In the genomic region with DNA sequence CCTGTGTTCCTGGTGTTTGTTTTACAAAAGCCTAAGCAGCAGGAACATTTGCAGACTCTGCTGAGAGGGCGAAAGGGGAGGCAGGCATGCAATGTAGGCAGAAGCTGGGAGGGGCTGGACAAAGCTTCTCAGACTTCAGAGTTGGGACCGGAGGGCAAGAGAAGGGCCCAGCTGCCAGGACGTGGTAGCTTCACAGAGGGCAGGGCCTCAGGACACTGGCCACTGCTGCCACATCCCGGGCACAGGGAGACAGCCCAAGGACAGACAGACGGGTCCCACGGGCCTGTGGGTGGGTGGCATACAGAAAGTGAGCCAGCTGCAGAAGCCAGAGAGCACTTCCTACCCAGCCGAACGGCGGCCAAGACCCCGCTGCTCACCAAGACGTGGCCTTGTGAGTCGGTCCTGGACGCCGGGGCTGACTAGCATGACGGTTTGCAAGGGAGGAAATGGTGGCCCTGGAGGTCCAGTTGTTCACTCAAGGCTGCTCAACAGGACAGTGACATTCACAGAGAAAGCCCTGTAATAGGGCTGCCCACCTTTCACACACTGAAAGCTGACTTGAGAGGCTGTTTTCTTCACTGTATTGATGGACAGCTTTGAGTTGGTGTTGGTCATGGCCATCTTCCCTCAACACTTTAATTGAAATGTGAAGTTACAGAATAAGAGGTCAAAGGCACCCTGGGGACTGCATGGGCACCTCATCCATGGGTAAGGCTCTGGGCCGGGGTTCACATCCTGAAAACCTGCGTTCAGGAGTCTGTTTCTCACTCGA, we compare ENCODE assay signal across 29 cellular contexts. TPM values are rescaled to one million over a fixed set of nuclear protein-coding genes. Genes with fewer than 3 reads are reported as not detected.
A peak's percentile ranks its signal among the peaks of the same experiment; 100 is the strongest.
DNase-seq lines count a peak whose midpoint lies in the region; ATAC-seq, FAIRE-seq and TF ChIP-seq lines count a peak whose summit lies in the region.
"Had no signal": no experiment of that assay in that cellular context is flagged by ENCODE, and none has a peak within 500 bp of the region (broad histone marks: within the 10 kb centered on the region; RNA-seq: fewer than 3 reads in every experiment).

No MANE protein-coding gene starts in this region.

- POLR2A ChIA-PET in IMR-90 (lab: Charles Lee; ENCODE audit: unreplicated experiment), result no interaction called here

- H2AK5ac ChIP-seq in IMR-90 (ENCODE audit: low read depth, low read length), result no peak overlapping the region

- H2AFZ ChIP-seq in IMR-90 (replicated peaks; ENCODE audit: low read length, poor library complexity), result no peak overlapping the region

- H2BK5ac ChIP-seq in IMR-90 (ENCODE audit: low read depth, low read length, poor library complexity, severe bottlenecking), result no peak overlapping the region

- H3K14ac ChIP-seq in IMR-90 (replicated peaks; ENCODE audit: low read depth, low read length), result no peak overlapping the region

- H3K9me1 ChIP-seq in IMR-90 (ENCODE audit: insufficient read depth, low read length), result peaks cover 5% of the 10 kb centered on the region

- no peak overlapping the region for H3K27ac Mint-ChIP-seq in activated CD8-positive, alpha-beta memory T cell treated with anti-CD3 and anti-CD28 coated beads, Interleukin-2, amount 10 ng/mL, durations not matched to agents 7 days and 5 days
- H3K27ac Mint-ChIP-seq: activated naive CD4-positive, alpha-beta T cell treated with anti-CD3 and anti-CD28 coated beads, Interleukin-2, amount 50 U/mL, for 24 hours; stimulated activated naive CD8-positive, alpha-beta T cell treated with anti-CD3 and anti-CD28 coated beads, Interleukin-15, amount 100 ng/mL, for 72 hours; T-helper 17 cell had no signal

- in situ Hi-C loops in IMR-90 (cut with MboI; ENCODE audit: low sequenced_read_pairs), result no loop called here

- no peak overlapping the region for H3K23ac ChIP-seq in IMR-90 (ENCODE audit: low read depth, low read length)

- H4K5ac ChIP-seq in IMR-90 (ENCODE audit: low read depth, low read length), result no peak overlapping the region

- no peaks in the 10 kb centered on the region for H3K9me3 Mint-ChIP-seq in activated CD8-positive, alpha-beta memory T cell treated with anti-CD3 and anti-CD28 coated beads, Interleukin-2, amount 10 ng/mL, durations not matched to agents 7 days and 5 days (ENCODE audit: low read depth)
- H3K9me3 Mint-ChIP-seq: activated naive CD4-positive, alpha-beta T cell treated with anti-CD3 and anti-CD28 coated beads, Interleukin-2, amount 50 U/mL, for 24 hours; stimulated activated naive CD8-positive, alpha-beta T cell treated with anti-CD3 and anti-CD28 coated beads, Interleukin-15, amount 100 ng/mL, for 72 hours had no signal

- DNase-seq in IMR-90 (no peak), kidney (peak; percentile 58), spleen (peak; percentile 70), RCC 7860 (ENCODE audit: low spot score) (no peak), AG08396 (ENCODE audit: low spot score) (no peak), superior temporal gyrus (ENCODE audit: extremely low spot score) (no peak)
- peak; percentile 38 for DNase-seq in activated CD8-positive, alpha-beta memory T cell treated with anti-CD3 and anti-CD28 coated beads, Interleukin-2, amount 10 ng/mL, durations not matched to agents 7 days and 5 days
- DNase-seq: activated CD4-positive, alpha-beta T cell treated with anti-CD3 and anti-CD28 coated beads for 1 hour; amygdala; esophagus squamous epithelium; foreskin melanocyte; HCEC 1CT; heart right ventricle; NCI-H1417 treated with DMSO at 0.1 percent for 48 hours; NCI-H2081; NCI-H226; nucleus accumbens; RPMI8226; T-helper 17 cell; transverse colon had no signal

- no peak overlapping the region for H3K18ac ChIP-seq in IMR-90 (ENCODE audit: low read depth, low read length)

- no peak overlapping the region for H3K4me3 Mint-ChIP-seq in activated CD8-positive, alpha-beta memory T cell treated with anti-CD3 and anti-CD28 coated beads, Interleukin-2, amount 10 ng/mL, durations not matched to agents 7 days and 5 days
- H3K4me3 Mint-ChIP-seq: activated naive CD4-positive, alpha-beta T cell treated with anti-CD3 and anti-CD28 coated beads, Interleukin-2, amount 50 U/mL, for 24 hours; stimulated activated naive CD8-positive, alpha-beta T cell treated with anti-CD3 and anti-CD28 coated beads, Interleukin-15, amount 100 ng/mL, for 72 hours; T-helper 17 cell had no signal

- H4K8ac ChIP-seq in IMR-90 (ENCODE audit: low read depth in 2 of 2, low read length in 2 of 2), result no peak overlapping the region

- dilution Hi-C loops in IMR-90 (cut with HindIII; ENCODE audit: low sequenced_read_pairs, unreplicated experiment), result no loop called here

- H3K9ac ChIP-seq in IMR-90 (ENCODE audit: low read depth, low read length) (no peak overlapping the region), kidney (ENCODE audit: low read length in 2 of 2) (no peak overlapping the region)
- H3K9ac ChIP-seq: KMS-11 had no signal

- ATAC-seq in IMR-90 (ENCODE audit: low read depth), result no peak
- ATAC-seq in activated CD8-positive, alpha-beta memory T cell treated with anti-CD3 and anti-CD28 coated beads, Interleukin-2, amount 10 ng/mL, durations not matched to agents 7 days and 5 days, result no peak
- ATAC-seq: heart right ventricle; left colon; stimulated activated naive CD8-positive, alpha-beta T cell treated with anti-CD3 and anti-CD28 coated beads, Interleukin-15, amount 100 ng/mL, for 72 hours; T-helper 17 cell had no signal

- H3K36me3 Mint-ChIP-seq in activated CD8-positive, alpha-beta memory T cell treated with anti-CD3 and anti-CD28 coated beads, Interleukin-2, amount 10 ng/mL, durations not matched to agents 7 days and 5 days, result no peaks in the 10 kb centered on the region
- H3K36me3 Mint-ChIP-seq: activated naive CD4-positive, alpha-beta T cell treated with anti-CD3 and anti-CD28 coated beads, Interleukin-2, amount 50 U/mL, for 24 hours had no signal

- no peak overlapping the region for H2BK20ac ChIP-seq in IMR-90 (ENCODE audit: low read depth, low read length)

- H3K4me1 ChIP-seq in IMR-90 (ENCODE audit: control insufficient read depth, insufficient read depth, low read length), result no peaks in the 10 kb centered on the region
- H3K4me1 ChIP-seq in kidney (ENCODE audit: control insufficient read depth in 1 of 2, insufficient read depth in 1 of 2, low read depth in 1 of 2, low read length in 2 of 2), result peaks cover 0 to 2% of the 10 kb centered on the region in 2 donors
- H3K4me1 ChIP-seq in spleen, result peaks cover 0 to 13% (median 4%) of the 10 kb centered on the region in 6 donors
- H3K4me1 ChIP-seq: Caco-2, esophagus squamous epithelium, transverse colon had no signal

- no peak for TF ChIP-seq CTCF in IMR-90 (conservative IDR thresholded peaks at IDR 0.05; ENCODE audit: low read depth, low read length)
- TF ChIP-seq CTCF in kidney (IDR thresholded peaks at IDR 0.05; ENCODE audit: borderline replicate concordance, extremely low read depth, insufficient read depth), result no peak
- no peak for TF ChIP-seq CTCF in spleen (IDR thresholded peaks at IDR 0.05 in 8 of 11, conservative IDR thresholded peaks at IDR 0.05 in 3 of 11)

- no peak for TF ChIP-seq RAD21 in IMR-90 (IDR thresholded peaks at IDR 0.05; ENCODE audit: low read length)

- no peak overlapping the region for H3K4me2 ChIP-seq in IMR-90 (ENCODE audit: low read depth, low read length)
- H3K4me2 ChIP-seq: KMS-11 had no signal

- H3K36me3 ChIP-seq in IMR-90 (ENCODE audit: control insufficient read depth, insufficient read depth, low read length) (no peaks in the 10 kb centered on the region), kidney (ENCODE audit: control insufficient read depth in 1 of 2, insufficient read depth in 2 of 2, low read length in 2 of 2) (no peaks in the 10 kb centered on the region), spleen (no peaks in the 10 kb centered on the region)
- H3K36me3 ChIP-seq: esophagus squamous epithelium, heart right ventricle, transverse colon had no signal

- 92% methylated on average over 11 of the region's 18 CpGs; no CpG with 5 or more reads in 1 of the 2 experiments for WGBS in IMR-90 (ENCODE audit: extremely low coverage in 2 of 2, insufficient read length in 1 of 2), 2 experiments
- WGBS in spleen, 5 donors, result 69 to 90% (median 79%) methylated on average over 17 to 18 of the region's 18 CpGs

- H3K4me3 ChIP-seq in IMR-90 (ENCODE audit: insufficient read depth, low read depth, low read length) (no peak overlapping the region), kidney (ENCODE audit: low read length in 2 of 2) (no peak overlapping the region), spleen (no peak overlapping the region)
- H3K4me3 ChIP-seq: esophagus squamous epithelium, heart right ventricle, transverse colon had no signal

- H3K56ac ChIP-seq in IMR-90 (ENCODE audit: extremely low read depth, insufficient read depth, low read length), result no peak overlapping the region

- no peak for FAIRE-seq in kidney (lab: Jason Lieb, UNC)
- no peak for FAIRE-seq in RCC 7860 (lab: Jason Lieb, UNC)
- FAIRE-seq: colon, G401.6, HTR-8/SVneo had no signal

- intact Hi-C loops in IMR-90 (cut with micrococcal nuclease), result no loop called here
- intact Hi-C loops in kidney (cut with DNase I), result no loop called here
- intact Hi-C loops in spleen (cut with DNase I; ENCODE audit: low total_unique reads), result loop anchor here (10.0 kb wide), 1 partner anchor 106 kb away; a partner anchor contains a TSS

- H3K79me1 ChIP-seq in IMR-90 (ENCODE audit: low read depth in 1 of 2, low read length in 2 of 2), result no peaks in the 10 kb centered on the region

- no peak overlapping the region for H4K91ac ChIP-seq in IMR-90 (ENCODE audit: insufficient read depth, low read depth, low read length)

- H3K27me3 Mint-ChIP-seq in activated CD8-positive, alpha-beta memory T cell treated with anti-CD3 and anti-CD28 coated beads, Interleukin-2, amount 10 ng/mL, durations not matched to agents 7 days and 5 days, result peaks cover 5% of the 10 kb centered on the region
- H3K27me3 Mint-ChIP-seq: activated naive CD4-positive, alpha-beta T cell treated with anti-CD3 and anti-CD28 coated beads, Interleukin-2, amount 50 U/mL, for 24 hours; T-helper 17 cell had no signal

- no TSS peak for BruUV-seq in IMR-90 (replicated peaks; lab: Mats Ljungman, UMichigan)

- CTCF ChIA-PET in IMR-90 (lab: Yijun Ruan, JAX), result no interaction called here
- CTCF ChIA-PET in activated CD8-positive, alpha-beta memory T cell treated with anti-CD3 and anti-CD28 coated beads, Interleukin-2, amount 10 ng/mL, durations not matched to agents 7 days and 5 days (lab: Charles Lee), result interaction anchor here (0.9 to 2.3 kb wide), 5 partner anchors 9 to 618 kb away, joined by 3 to 9 read pairs (median 3); a partner anchor contains a TSS

- peak overlapping the region; percentile 45 for H2AK9ac ChIP-seq in IMR-90 (replicated peaks; ENCODE audit: low read depth, low read length, poor library complexity)

- H3K27me3 ChIP-seq in IMR-90 (ENCODE audit: control insufficient read depth, insufficient read depth, low read length) (peaks cover 4% of the 10 kb centered on the region; the same call in 1 of the 2 replicates), spleen (replicated peaks in 1 of 7) (peaks cover 0 to 7% (median 0%) of the 10 kb centered on the region in 7 donors)
- H3K27me3 ChIP-seq: esophagus squamous epithelium, transverse colon had no signal

- no peak overlapping the region for H2BK15ac ChIP-seq in IMR-90 (ENCODE audit: low read depth, low read length)

- no peak overlapping the region for H3K4ac ChIP-seq in IMR-90 (ENCODE audit: low read depth, low read length)

- H3K4me1 Mint-ChIP-seq in activated CD8-positive, alpha-beta memory T cell treated with anti-CD3 and anti-CD28 coated beads, Interleukin-2, amount 10 ng/mL, durations not matched to agents 7 days and 5 days, result peaks cover 1% of the 10 kb centered on the region
- H3K4me1 Mint-ChIP-seq: stimulated activated naive CD8-positive, alpha-beta T cell treated with anti-CD3 and anti-CD28 coated beads, Interleukin-15, amount 100 ng/mL, for 72 hours had no signal

- H3K27ac ChIP-seq in IMR-90 (ENCODE audit: insufficient read depth, low read length) (no peak overlapping the region), kidney (ENCODE audit: low read depth in 2 of 2, low read length in 2 of 2) (no peak overlapping the region), spleen (peak overlapping the region in 1 of 8 donors; percentile 1)
- H3K27ac ChIP-seq: C4-2B, esophagus squamous epithelium, heart right ventricle, KMS-11, transverse colon had no signal

- TF ChIP-seq POLR2A in IMR-90 (IDR thresholded peaks at IDR 0.05; ENCODE audit: low read depth, low read length) (no peak), spleen (IDR thresholded peaks at IDR 0.05) (no peak)

- H3K9me3 ChIP-seq in IMR-90 (ENCODE audit: control insufficient read depth, insufficient read depth, low read length) (no peaks in the 10 kb centered on the region), kidney (ENCODE audit: control insufficient read depth in 1 of 2, low read length in 2 of 2) (no peaks in the 10 kb centered on the region), spleen (no peaks in the 10 kb centered on the region)
- H3K9me3 ChIP-seq: Caco-2, esophagus squamous epithelium, heart right ventricle, transverse colon had no signal

- H2BK120ac ChIP-seq in IMR-90 (ENCODE audit: low read depth, low read length), result no peak overlapping the region

- peaks cover 6% of the 10 kb centered on the region; the same call in 1 of the 2 replicates for H4K20me1 ChIP-seq in IMR-90 (ENCODE audit: insufficient read depth, low read length)

RNA-seq across cellular contexts. Expression of a gene that starts 23.7 kb away (rescaled TPM):
- 59.2 and 59.3 TPM in 2 replicates for total RNA-seq in IMR-90 (2012; rRNA removed)
- 97.0 and 97.8 TPM in 2 replicates for polyA plus RNA-seq in IMR-90 (2012; rRNA removed)
- 50.0 and 55.8 TPM in 2 replicates for polyA plus RNA-seq in IMR-90 (2012; cell fraction: cytosol; rRNA removed)
- polyA plus RNA-seq in IMR-90 (2012; cell fraction: nucleus; rRNA removed; ENCODE audit: low replicate concordance), result 54.6 and 91.2 TPM in 2 replicates
- total RNA-seq in activated CD8-positive, alpha-beta memory T cell treated with anti-CD3 and anti-CD28 coated beads, Interleukin-2, amount 10 ng/mL, durations not matched to agents 7 days and 5 days, result 100 to 1,000 TPM; 168 to 175 TPM
- 46.9 TPM for total RNA-seq in kidney
- 33.8 TPM for polyA plus RNA-seq in kidney (ENCODE audit: insufficient read depth, low read depth, low replicate concordance)
- total RNA-seq in spleen, result 10 to 100 TPM; 47.5 to 91.7 (median 59.4) TPM
- polyA plus RNA-seq in spleen, result 10 to 100 TPM; 21.7 to 42.4 (median 40.1) TPM

Comparison
In these comparisons a context has a peak if more than half of its experiments do, and no peak if none do; other contexts are left out.
1. DNase-seq: peak in activated CD8-positive, alpha-beta memory T cell treated with anti-CD3 and anti-CD28 coated beads, Interleukin-2, amount 10 ng/mL, durations not matched to agents 7 days and 5 days (single experiment), kidney (single experiment) and spleen (single experiment); none in IMR-90 (single experiment), RCC 7860 (single experiment), AG08396 (single experiment) and superior temporal gyrus (single experiment).